Comparison of ENCODE assay signal across 1 cellular context in genomic region chr2:20666364-20667150, GRCh38.
TF ChIP-seq lines count a peak whose summit lies in the region.

Gene GDF7, plus strand, starts transcription at chr2:20667144. Its CDS starts 96 bp downstream, at chr2:20667240.

TF ChIP-seq in HepG2, 621 proteins besides CTCF, POLR2A, EP300 and RAD21 (continued from another document and continues in another):
- TF ChIP-seq ZNF280D (CRISPR knock-in tag; IDR thresholded peaks at IDR 0.05) (0 out of 2 replicates have a peak, but pooled peaks have one; percentile 23), ZNF18 (CRISPR knock-in tag; IDR thresholded peaks at IDR 0.05; ENCODE audit: insufficient replicate concordance) (peak; percentile 62), ZSCAN20 (CRISPR knock-in tag; IDR thresholded peaks at IDR 0.05; ENCODE audit: borderline replicate concordance) (no peak), ZNF768 (CRISPR knock-in tag; IDR thresholded peaks at IDR 0.05) (no peak), TBX2 (CRISPR knock-in tag; IDR thresholded peaks at IDR 0.05; ENCODE audit: borderline replicate concordance) (0 out of 2 replicates have a peak, but pooled peaks have one; percentile 28), AFF4 (CRISPR knock-in tag; IDR thresholded peaks at IDR 0.05) (no peak), ZNF510 (CRISPR knock-in tag; IDR thresholded peaks at IDR 0.05; ENCODE audit: low read depth) (peak; percentile 68; the same call in 1 of the 2 replicates), GABPB1 (CRISPR knock-in tag; IDR thresholded peaks at IDR 0.05) (peak; percentile 21; the same call in 1 of the 2 replicates), ELF1 (CRISPR knock-in tag; IDR thresholded peaks at IDR 0.05) (0 out of 2 replicates have a peak, but pooled peaks have one; percentile 22), ZNF691 (CRISPR knock-in tag; IDR thresholded peaks at IDR 0.05; ENCODE audit: borderline replicate concordance, low read depth) (no peak), SETDB1 (CRISPR knock-in tag; IDR thresholded peaks at IDR 0.05; ENCODE audit: borderline replicate concordance) (no peak), ZNF761 (CRISPR knock-in tag; conservative IDR thresholded peaks at IDR 0.05) (0 out of 2 replicates have a peak, but pooled peaks have one; percentile 71), HNRNPLL (IDR thresholded peaks at IDR 0.05; ENCODE audit: low read depth, low read length, poor library complexity, severe bottlenecking) (peak; percentile 94), ZNF558 (CRISPR knock-in tag; IDR thresholded peaks at IDR 0.05; ENCODE audit: borderline replicate concordance) (peak; percentile 10; the same call in 1 of the 2 replicates), MXD1 (CRISPR knock-in tag; IDR thresholded peaks at IDR 0.05) (peak; percentile 20; the same call in 1 of the 2 replicates), ZNF350 (CRISPR knock-in tag; IDR thresholded peaks at IDR 0.05; ENCODE audit: borderline replicate concordance, low read depth) (peak; percentile 67; the same call in 1 of the 2 replicates), ZNF563 (CRISPR knock-in tag; IDR thresholded peaks at IDR 0.05) (peak; percentile 63; the same call in 1 of the 2 replicates), SKIL (CRISPR knock-in tag; IDR thresholded peaks at IDR 0.05; ENCODE audit: borderline replicate concordance) (peak; percentile 62; the same call in 1 of the 2 replicates), UBTF (CRISPR knock-in tag; IDR thresholded peaks at IDR 0.05) (peak; percentile 80), IRX3 (CRISPR knock-in tag; IDR thresholded peaks at IDR 0.05; ENCODE audit: borderline replicate concordance, low read depth) (peak; percentile 27; the same call in 1 of the 2 replicates), SRY (CRISPR knock-in tag; IDR thresholded peaks at IDR 0.05) (peak; percentile 48; the same call in 1 of the 2 replicates), POGK (CRISPR knock-in tag; conservative IDR thresholded peaks at IDR 0.05) (0 out of 2 replicates have a peak, but pooled peaks have one; percentile 5), DMAP1 (CRISPR knock-in tag; IDR thresholded peaks at IDR 0.05) (0 out of 2 replicates have a peak, but pooled peaks have one; percentile 19), TEAD3 (CRISPR knock-in tag; optimal IDR thresholded peaks at IDR 0.05; ENCODE audit: borderline replicate concordance) (peak; percentile 9), ZMYM4 (CRISPR knock-in tag; IDR thresholded peaks at IDR 0.05) (peak; percentile 17), RXRA (CRISPR knock-in tag; IDR thresholded peaks at IDR 0.05) (no peak), MYPOP (CRISPR knock-in tag; IDR thresholded peaks at IDR 0.05) (peak; percentile 94), ZNF362 (CRISPR knock-in tag; IDR thresholded peaks at IDR 0.05; ENCODE audit: borderline replicate concordance) (no peak), ZNF777 (CRISPR knock-in tag; IDR thresholded peaks at IDR 0.05) (peak; percentile 99), PATZ1 (CRISPR knock-in tag; IDR thresholded peaks at IDR 0.05) (peak; percentile 88), HOXA5 (CRISPR knock-in tag; IDR thresholded peaks at IDR 0.05) (0 out of 2 replicates have a peak, but pooled peaks have one; percentile 24)
